1 cellular context compared by ENCODE assay signal in the genomic region with DNA sequence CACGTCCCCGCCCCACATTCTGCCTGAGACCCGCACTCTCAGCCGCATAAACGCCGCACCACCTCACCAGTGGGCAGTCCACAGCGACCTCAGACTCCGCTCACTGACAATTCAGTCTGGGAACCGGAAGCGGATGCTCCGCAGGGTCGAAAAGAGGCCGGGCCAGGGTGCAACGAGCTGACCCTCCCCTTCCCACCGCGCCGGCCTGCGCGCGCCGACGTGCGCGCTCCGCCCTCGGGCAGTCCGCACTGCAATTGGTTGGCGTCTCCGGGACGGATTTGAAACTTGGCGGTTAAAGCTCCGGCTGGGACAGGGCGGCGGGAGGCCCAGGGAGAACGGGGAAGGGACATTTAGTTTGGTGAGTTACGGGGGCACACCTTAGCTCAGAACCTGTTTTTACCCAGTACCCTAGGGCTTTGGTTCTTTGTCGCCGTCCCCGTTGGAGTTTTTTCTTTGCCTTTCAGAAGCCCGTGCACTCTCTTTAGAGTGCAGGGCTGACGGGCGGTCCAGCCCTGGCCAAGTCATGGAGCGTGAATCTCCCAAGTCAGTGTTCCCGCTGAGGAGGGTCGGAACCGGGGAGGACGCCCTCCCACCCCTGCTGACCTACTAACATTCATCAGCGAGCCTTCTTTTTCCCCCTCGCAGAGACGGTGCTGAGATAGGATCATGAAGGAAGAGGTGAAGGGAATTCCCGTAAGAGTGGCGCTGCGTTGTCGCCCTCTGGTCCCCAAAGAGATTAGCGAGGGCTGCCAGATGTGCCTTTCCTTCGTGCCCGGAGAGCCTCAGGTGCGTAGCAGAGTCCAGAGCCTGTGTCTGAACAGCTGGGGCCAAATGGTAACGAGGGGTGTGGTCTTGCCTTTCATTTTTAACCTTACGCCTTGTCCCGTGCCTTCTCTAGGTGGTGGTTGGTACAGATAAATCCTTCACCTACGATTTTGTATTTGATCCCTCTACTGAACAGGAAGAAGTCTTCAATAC.
TF ChIP-seq lines count a peak whose summit lies in the region.

A gene with protein sequence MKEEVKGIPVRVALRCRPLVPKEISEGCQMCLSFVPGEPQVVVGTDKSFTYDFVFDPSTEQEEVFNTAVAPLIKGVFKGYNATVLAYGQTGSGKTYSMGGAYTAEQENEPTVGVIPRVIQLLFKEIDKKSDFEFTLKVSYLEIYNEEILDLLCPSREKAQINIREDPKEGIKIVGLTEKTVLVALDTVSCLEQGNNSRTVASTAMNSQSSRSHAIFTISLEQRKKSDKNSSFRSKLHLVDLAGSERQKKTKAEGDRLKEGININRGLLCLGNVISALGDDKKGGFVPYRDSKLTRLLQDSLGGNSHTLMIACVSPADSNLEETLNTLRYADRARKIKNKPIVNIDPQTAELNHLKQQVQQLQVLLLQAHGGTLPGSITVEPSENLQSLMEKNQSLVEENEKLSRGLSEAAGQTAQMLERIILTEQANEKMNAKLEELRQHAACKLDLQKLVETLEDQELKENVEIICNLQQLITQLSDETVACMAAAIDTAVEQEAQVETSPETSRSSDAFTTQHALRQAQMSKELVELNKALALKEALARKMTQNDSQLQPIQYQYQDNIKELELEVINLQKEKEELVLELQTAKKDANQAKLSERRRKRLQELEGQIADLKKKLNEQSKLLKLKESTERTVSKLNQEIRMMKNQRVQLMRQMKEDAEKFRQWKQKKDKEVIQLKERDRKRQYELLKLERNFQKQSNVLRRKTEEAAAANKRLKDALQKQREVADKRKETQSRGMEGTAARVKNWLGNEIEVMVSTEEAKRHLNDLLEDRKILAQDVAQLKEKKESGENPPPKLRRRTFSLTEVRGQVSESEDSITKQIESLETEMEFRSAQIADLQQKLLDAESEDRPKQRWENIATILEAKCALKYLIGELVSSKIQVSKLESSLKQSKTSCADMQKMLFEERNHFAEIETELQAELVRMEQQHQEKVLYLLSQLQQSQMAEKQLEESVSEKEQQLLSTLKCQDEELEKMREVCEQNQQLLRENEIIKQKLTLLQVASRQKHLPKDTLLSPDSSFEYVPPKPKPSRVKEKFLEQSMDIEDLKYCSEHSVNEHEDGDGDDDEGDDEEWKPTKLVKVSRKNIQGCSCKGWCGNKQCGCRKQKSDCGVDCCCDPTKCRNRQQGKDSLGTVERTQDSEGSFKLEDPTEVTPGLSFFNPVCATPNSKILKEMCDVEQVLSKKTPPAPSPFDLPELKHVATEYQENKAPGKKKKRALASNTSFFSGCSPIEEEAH (plus strand): TSS at position 312 of the 978 bp plus-strand sequence. CDS start 355 bp downstream, at position 667.
A gene with protein sequence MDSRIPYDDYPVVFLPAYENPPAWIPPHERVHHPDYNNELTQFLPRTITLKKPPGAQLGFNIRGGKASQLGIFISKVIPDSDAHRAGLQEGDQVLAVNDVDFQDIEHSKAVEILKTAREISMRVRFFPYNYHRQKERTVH (minus strand): TSS at position 135 of the 978 bp plus-strand sequence. CDS start 586 bp downstream, outside the sequence.

TF ChIP-seq in HepG2, 621 proteins besides CTCF, POLR2A, EP300 and RAD21 (continued from another document and continues in another):
- TF ChIP-seq, protein P1, sequence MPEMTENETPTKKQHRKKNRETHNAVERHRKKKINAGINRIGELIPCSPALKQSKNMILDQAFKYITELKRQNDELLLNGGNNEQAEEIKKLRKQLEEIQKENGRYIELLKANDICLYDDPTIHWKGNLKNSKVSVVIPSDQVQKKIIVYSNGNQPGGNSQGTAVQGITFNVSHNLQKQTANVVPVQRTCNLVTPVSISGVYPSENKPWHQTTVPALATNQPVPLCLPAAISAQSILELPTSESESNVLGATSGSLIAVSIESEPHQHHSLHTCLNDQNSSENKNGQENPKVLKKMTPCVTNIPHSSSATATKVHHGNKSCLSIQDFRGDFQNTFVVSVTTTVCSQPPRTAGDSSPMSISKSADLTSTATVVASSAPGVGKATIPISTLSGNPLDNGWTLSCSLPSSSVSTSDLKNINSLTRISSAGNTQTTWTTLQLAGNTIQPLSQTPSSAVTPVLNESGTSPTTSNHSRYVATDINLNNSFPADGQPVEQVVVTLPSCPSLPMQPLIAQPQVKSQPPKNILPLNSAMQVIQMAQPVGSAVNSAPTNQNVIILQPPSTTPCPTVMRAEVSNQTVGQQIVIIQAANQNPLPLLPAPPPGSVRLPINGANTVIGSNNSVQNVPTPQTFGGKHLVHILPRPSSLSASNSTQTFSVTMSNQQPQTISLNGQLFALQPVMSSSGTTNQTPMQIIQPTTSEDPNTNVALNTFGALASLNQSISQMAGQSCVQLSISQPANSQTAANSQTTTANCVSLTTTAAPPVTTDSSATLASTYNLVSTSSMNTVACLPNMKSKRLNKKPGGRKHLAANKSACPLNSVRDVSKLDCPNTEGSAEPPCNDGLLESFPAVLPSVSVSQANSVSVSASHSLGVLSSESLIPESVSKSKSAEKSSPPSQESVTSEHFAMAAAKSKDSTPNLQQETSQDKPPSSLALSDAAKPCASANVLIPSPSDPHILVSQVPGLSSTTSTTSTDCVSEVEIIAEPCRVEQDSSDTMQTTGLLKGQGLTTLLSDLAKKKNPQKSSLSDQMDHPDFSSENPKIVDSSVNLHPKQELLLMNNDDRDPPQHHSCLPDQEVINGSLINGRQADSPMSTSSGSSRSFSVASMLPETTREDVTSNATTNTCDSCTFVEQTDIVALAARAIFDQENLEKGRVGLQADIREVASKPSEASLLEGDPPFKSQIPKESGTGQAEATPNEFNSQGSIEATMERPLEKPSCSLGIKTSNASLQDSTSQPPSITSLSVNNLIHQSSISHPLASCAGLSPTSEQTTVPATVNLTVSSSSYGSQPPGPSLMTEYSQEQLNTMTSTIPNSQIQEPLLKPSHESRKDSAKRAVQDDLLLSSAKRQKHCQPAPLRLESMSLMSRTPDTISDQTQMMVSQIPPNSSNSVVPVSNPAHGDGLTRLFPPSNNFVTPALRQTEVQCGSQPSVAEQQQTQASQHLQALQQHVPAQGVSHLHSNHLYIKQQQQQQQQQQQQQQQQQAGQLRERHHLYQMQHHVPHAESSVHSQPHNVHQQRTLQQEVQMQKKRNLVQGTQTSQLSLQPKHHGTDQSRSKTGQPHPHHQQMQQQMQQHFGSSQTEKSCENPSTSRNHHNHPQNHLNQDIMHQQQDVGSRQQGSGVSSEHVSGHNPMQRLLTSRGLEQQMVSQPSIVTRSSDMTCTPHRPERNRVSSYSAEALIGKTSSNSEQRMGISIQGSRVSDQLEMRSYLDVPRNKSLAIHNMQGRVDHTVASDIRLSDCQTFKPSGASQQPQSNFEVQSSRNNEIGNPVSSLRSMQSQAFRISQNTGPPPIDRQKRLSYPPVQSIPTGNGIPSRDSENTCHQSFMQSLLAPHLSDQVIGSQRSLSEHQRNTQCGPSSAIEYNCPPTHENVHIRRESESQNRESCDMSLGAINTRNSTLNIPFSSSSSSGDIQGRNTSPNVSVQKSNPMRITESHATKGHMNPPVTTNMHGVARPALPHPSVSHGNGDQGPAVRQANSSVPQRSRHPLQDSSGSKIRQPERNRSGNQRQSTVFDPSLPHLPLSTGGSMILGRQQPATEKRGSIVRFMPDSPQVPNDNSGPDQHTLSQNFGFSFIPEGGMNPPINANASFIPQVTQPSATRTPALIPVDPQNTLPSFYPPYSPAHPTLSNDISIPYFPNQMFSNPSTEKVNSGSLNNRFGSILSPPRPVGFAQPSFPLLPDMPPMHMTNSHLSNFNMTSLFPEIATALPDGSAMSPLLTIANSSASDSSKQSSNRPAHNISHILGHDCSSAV (CRISPR knock-in tag; IDR thresholded peaks at IDR 0.05; ENCODE audit: borderline replicate concordance), result no peak
- no peak for TF ChIP-seq FOXJ3 (CRISPR knock-in tag; IDR thresholded peaks at IDR 0.05; ENCODE audit: borderline replicate concordance)
- TF ChIP-seq ZC3H13 (CRISPR knock-in tag; IDR thresholded peaks at IDR 0.05), result no peak
- no peak for TF ChIP-seq AGO1 (IDR thresholded peaks at IDR 0.05; ENCODE audit: low read depth, low read length, poor library complexity, severe bottlenecking)
- no peak for TF ChIP-seq RELA (CRISPR knock-in tag; IDR thresholded peaks at IDR 0.05)
- TF ChIP-seq ZFY (CRISPR knock-in tag; IDR thresholded peaks at IDR 0.05), result no peak; the same call in 1 of the 2 replicates
- no peak for TF ChIP-seq RBAK (CRISPR knock-in tag; IDR thresholded peaks at IDR 0.05)
- no peak for TF ChIP-seq TEAD3 (CRISPR knock-in tag; optimal IDR thresholded peaks at IDR 0.05; ENCODE audit: borderline replicate concordance)
- TF ChIP-seq CC2D1A (CRISPR knock-in tag; IDR thresholded peaks at IDR 0.05), result no peak
- TF ChIP-seq PRPF4 (IDR thresholded peaks at IDR 0.05; ENCODE audit: low read depth, low read length, poor library complexity, severe bottlenecking), result no peak
- TF ChIP-seq KLF6 (CRISPR knock-in tag; IDR thresholded peaks at IDR 0.05), result no peak
- no peak for TF ChIP-seq ZNF3 (CRISPR knock-in tag; IDR thresholded peaks at IDR 0.05)
- TF ChIP-seq, protein P2, sequence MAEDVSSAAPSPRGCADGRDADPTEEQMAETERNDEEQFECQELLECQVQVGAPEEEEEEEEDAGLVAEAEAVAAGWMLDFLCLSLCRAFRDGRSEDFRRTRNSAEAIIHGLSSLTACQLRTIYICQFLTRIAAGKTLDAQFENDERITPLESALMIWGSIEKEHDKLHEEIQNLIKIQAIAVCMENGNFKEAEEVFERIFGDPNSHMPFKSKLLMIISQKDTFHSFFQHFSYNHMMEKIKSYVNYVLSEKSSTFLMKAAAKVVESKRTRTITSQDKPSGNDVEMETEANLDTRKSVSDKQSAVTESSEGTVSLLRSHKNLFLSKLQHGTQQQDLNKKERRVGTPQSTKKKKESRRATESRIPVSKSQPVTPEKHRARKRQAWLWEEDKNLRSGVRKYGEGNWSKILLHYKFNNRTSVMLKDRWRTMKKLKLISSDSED (CRISPR knock-in tag; IDR thresholded peaks at IDR 0.05), result no peak
- no peak for TF ChIP-seq CEBPB (IDR thresholded peaks at IDR 0.05; ENCODE audit: borderline replicate concordance, low read depth, low read length)
- TF ChIP-seq ZNF101 (CRISPR knock-in tag; IDR thresholded peaks at IDR 0.05; ENCODE audit: borderline replicate concordance, low read depth), result no peak
- no peak for TF ChIP-seq GATAD2A (CRISPR knock-in tag; IDR thresholded peaks at IDR 0.05)
- no peak for TF ChIP-seq ESRRA (CRISPR knock-in tag; IDR thresholded peaks at IDR 0.05; ENCODE audit: low read depth)
- no peak for TF ChIP-seq ZNF12 (CRISPR knock-in tag; IDR thresholded peaks at IDR 0.05)
- TF ChIP-seq, protein P3, sequence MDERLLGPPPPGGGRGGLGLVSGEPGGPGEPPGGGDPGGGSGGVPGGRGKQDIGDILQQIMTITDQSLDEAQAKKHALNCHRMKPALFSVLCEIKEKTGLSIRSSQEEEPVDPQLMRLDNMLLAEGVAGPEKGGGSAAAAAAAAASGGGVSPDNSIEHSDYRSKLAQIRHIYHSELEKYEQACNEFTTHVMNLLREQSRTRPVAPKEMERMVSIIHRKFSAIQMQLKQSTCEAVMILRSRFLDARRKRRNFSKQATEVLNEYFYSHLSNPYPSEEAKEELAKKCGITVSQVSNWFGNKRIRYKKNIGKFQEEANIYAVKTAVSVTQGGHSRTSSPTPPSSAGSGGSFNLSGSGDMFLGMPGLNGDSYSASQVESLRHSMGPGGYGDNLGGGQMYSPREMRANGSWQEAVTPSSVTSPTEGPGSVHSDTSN (CRISPR knock-in tag; IDR thresholded peaks at IDR 0.05), result no peak
- no peak for TF ChIP-seq SMAD9 (CRISPR knock-in tag; IDR thresholded peaks at IDR 0.05)
- TF ChIP-seq RBM39 (IDR thresholded peaks at IDR 0.05; ENCODE audit: low read depth, low read length, poor library complexity, severe bottlenecking), result no peak
- TF ChIP-seq, protein P4, sequence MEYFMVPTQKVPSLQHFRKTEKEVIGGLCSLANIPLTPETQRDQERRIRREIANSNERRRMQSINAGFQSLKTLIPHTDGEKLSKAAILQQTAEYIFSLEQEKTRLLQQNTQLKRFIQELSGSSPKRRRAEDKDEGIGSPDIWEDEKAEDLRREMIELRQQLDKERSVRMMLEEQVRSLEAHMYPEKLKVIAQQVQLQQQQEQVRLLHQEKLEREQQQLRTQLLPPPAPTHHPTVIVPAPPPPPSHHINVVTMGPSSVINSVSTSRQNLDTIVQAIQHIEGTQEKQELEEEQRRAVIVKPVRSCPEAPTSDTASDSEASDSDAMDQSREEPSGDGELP (IDR thresholded peaks at IDR 0.05; ENCODE audit: borderline replicate concordance, low read depth), result no peak
- no peak for TF ChIP-seq DR1 (CRISPR knock-in tag; IDR thresholded peaks at IDR 0.05)
- TF ChIP-seq NR2F1 (CRISPR knock-in tag; IDR thresholded peaks at IDR 0.05), result no peak
- TF ChIP-seq, protein P5, sequence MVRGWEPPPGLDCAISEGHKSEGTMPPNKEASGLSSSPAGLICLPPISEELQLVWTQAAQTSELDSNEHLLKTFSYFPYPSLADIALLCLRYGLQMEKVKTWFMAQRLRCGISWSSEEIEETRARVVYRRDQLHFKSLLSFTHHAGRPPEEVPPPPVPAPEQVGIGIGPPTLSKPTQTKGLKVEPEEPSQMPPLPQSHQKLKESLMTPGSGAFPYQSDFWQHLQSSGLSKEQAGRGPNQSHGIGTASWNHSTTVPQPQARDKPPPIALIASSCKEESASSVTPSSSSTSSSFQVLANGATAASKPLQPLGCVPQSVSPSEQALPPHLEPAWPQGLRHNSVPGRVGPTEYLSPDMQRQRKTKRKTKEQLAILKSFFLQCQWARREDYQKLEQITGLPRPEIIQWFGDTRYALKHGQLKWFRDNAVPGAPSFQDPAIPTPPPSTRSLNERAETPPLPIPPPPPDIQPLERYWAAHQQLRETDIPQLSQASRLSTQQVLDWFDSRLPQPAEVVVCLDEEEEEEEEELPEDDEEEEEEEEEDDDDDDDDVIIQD (CRISPR knock-in tag; IDR thresholded peaks at IDR 0.05; ENCODE audit: low read depth), result no peak
- no peak for TF ChIP-seq ZNF558 (CRISPR knock-in tag; IDR thresholded peaks at IDR 0.05; ENCODE audit: borderline replicate concordance)
- TF ChIP-seq SP5 (CRISPR knock-in tag; IDR thresholded peaks at IDR 0.05; ENCODE audit: borderline replicate concordance, low read depth), result 0 out of 2 replicates have a peak, but pooled peaks have one; percentile 26
- no peak for TF ChIP-seq ZNF136 (CRISPR knock-in tag; IDR thresholded peaks at IDR 0.05; ENCODE audit: low read depth)
- no peak for TF ChIP-seq ZNF367 (CRISPR knock-in tag; IDR thresholded peaks at IDR 0.05; ENCODE audit: borderline replicate concordance)
- no peak for TF ChIP-seq ZNF570 (CRISPR knock-in tag; IDR thresholded peaks at IDR 0.05; ENCODE audit: borderline replicate concordance)
